ENCODE assay signal across 10 cellular contexts in the genomic region with DNA sequence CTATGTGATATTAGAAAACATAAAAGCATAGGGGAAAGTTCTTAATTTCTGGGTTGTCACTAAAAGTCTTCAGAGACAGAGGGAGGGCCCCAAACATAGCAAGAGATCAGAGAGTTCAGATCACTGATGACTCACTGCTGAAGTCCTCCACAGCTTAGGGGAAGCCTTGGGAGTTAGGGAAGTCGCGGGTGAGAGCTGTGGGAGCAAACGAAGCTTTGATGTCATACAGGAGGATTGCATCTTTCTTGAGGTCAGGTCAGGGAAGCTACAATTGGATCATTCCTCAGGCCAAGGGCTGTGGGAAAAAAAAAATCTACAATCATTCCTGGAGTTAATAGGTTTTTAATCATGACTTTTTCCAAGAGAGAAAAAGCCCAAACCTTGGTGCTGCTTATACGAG.
A peak's percentile ranks its signal among the peaks of the same experiment; 100 is the strongest.
DNase-seq lines count a peak whose midpoint lies in the region; ATAC-seq and TF ChIP-seq lines count a peak whose summit lies in the region.
"Had no signal": no experiment of that assay in that cellular context is flagged by ENCODE, and none has a peak within 500 bp of the region (broad histone marks: within the 10 kb centered on the region; RNA-seq: fewer than 3 reads in every experiment).

No MANE protein-coding gene starts in this region.

- H3K4me1 ChIP-seq in mammary epithelial cell (ENCODE audit: insufficient read depth, low read length) (no peaks in the 10 kb centered on the region), subcutaneous abdominal adipose tissue (ENCODE audit: control insufficient read depth in 5 of 5, insufficient read depth in 5 of 5, low read length in 5 of 5) (peaks cover 0 to 11% (median 5%) of the 10 kb centered on the region in 5 donors)

- H3K27me3 ChIP-seq in mammary epithelial cell (ENCODE audit: insufficient read depth, low read length) (peaks cover 2% of the 10 kb centered on the region), subcutaneous abdominal adipose tissue (ENCODE audit: control insufficient read depth in 5 of 5, insufficient read depth in 4 of 5, low read length in 5 of 5) (peaks cover 0 to 4% (median 0%) of the 10 kb centered on the region in 5 donors)

- H3K9me3 ChIP-seq in mammary epithelial cell (replicated peaks; ENCODE audit: insufficient read depth, low read length) (no peaks in the 10 kb centered on the region), subcutaneous abdominal adipose tissue (ENCODE audit: control insufficient read depth in 5 of 5, low read length in 5 of 5) (no peaks in the 10 kb centered on the region)

- intact Hi-C loops in mammary epithelial cell (cut with micrococcal nuclease): no loop called here
- intact Hi-C loops in CD14-positive monocyte (cut with micrococcal nuclease): no loop called here
- intact Hi-C loops in activated CD4-positive, alpha-beta T cell treated with anti-CD3 and anti-CD28 coated beads for 36 hours (cut with DNase I, micrococcal nuclease): no loop called here

- H3K4me3 ChIP-seq in mammary epithelial cell (replicated peaks in 1 of 3; ENCODE audit: insufficient read depth in 1 of 3, low read depth in 2 of 3, low read length in 3 of 3): no peak overlapping the region
- no peak overlapping the region for H3K4me3 ChIP-seq in subcutaneous abdominal adipose tissue (ENCODE audit: low read depth in 1 of 5, low read length in 5 of 5)

- no peaks in the 10 kb centered on the region for H4K20me1 ChIP-seq in mammary epithelial cell (ENCODE audit: insufficient read depth, low read length)

- H3K36me3 Mint-ChIP-seq in HFFc6 (ENCODE audit: low read depth) (peaks cover 5% of the 10 kb centered on the region; the same call in 1 of the 2 replicates), CD14-positive monocyte (no peaks in the 10 kb centered on the region)
- no peaks in the 10 kb centered on the region for H3K36me3 Mint-ChIP-seq in activated CD4-positive, alpha-beta T cell treated with anti-CD3 and anti-CD28 coated beads for 36 hours (ENCODE audit: low read depth)
- H3K36me3 Mint-ChIP-seq: activated naive CD8-positive, alpha-beta T cell treated with anti-CD3 and anti-CD28 coated beads, Interleukin-2, amount 10 ng/mL, durations not matched to agents 7 days and 5 days had no signal

- H3K4me1 Mint-ChIP-seq in HFFc6 (ENCODE audit: low read depth) (peaks cover 94% of the 10 kb centered on the region), CD14-positive monocyte (no peaks in the 10 kb centered on the region)
- H3K4me1 Mint-ChIP-seq in activated CD4-positive, alpha-beta T cell treated with anti-CD3 and anti-CD28 coated beads for 36 hours: no peaks in the 10 kb centered on the region
- H3K4me1 Mint-ChIP-seq: activated naive CD8-positive, alpha-beta T cell treated with anti-CD3 and anti-CD28 coated beads, Interleukin-2, amount 10 ng/mL, durations not matched to agents 7 days and 5 days had no signal

- 84% methylated on average over 4 of the region's 4 CpGs for WGBS in mammary epithelial cell (ENCODE audit: low coverage, missing lambda C conversion rate)

- H3K79me2 ChIP-seq in mammary epithelial cell (ENCODE audit: insufficient read depth, low read length): no peaks in the 10 kb centered on the region

- no peak overlapping the region for H3K4me2 ChIP-seq in mammary epithelial cell (ENCODE audit: insufficient read depth, low read depth, low read length)

- H3K36me3 ChIP-seq in mammary epithelial cell (ENCODE audit: insufficient read depth, low read length) (no peaks in the 10 kb centered on the region), subcutaneous abdominal adipose tissue (ENCODE audit: control insufficient read depth in 5 of 5, insufficient read depth in 5 of 5, low read length in 5 of 5) (no peaks in the 10 kb centered on the region)

- in situ Hi-C loops in mammary epithelial cell (cut with MboI; ENCODE audit: low sequenced_read_pairs in 2 of 2): no loop called here

- dilution Hi-C loops in mammary epithelial cell (cut with HindIII; ENCODE audit: low sequenced_read_pairs): no loop called here

- CTCF ChIA-PET in mammary epithelial cell (lab: Charles Lee; ENCODE audit: low non-redundant PET): no interaction called here
- CTCF ChIA-PET in activated CD4-positive, alpha-beta T cell treated with anti-CD3 and anti-CD28 coated beads for 36 hours (lab: Charles Lee): no interaction called here

- H3K27me3 Mint-ChIP-seq in HFFc6 (ENCODE audit: insufficient read depth): no peaks in the 10 kb centered on the region
- peaks cover 2 to 21% (median 15%) of the 10 kb centered on the region in 3 donors for H3K27me3 Mint-ChIP-seq in CD14-positive monocyte (ENCODE audit: low read depth in 3 of 3)
- peaks cover 17% of the 10 kb centered on the region for H3K27me3 Mint-ChIP-seq in activated CD4-positive, alpha-beta T cell treated with anti-CD3 and anti-CD28 coated beads for 36 hours

- DNase-seq in HFFc6 (peak; percentile 88), mammary epithelial cell (peak; percentile 17), kidney tubule cell (ENCODE audit: low spot score) (peak; percentile 39), CD14-positive monocyte (ENCODE audit: low spot score) (no peak)
- DNase-seq in activated CD4-positive, alpha-beta T cell treated with anti-CD3 and anti-CD28 coated beads for 36 hours: no peak
- DNase-seq: activated naive CD8-positive, alpha-beta T cell treated with anti-CD3 and anti-CD28 coated beads, Interleukin-2, amount 10 ng/mL, durations not matched to agents 7 days and 5 days; NCI-H2029 had no signal

- ATAC-seq in GM18870 (IDR thresholded peaks at IDR 0.05; ENCODE audit: unreplicated experiment) (no peak), GM18511 (IDR thresholded peaks at IDR 0.05; ENCODE audit: unreplicated experiment) (no peak)
- ATAC-seq in activated CD4-positive, alpha-beta T cell treated with anti-CD3 and anti-CD28 coated beads for 36 hours: no peak

- H3K27ac Mint-ChIP-seq in HFFc6: peak overlapping the region; percentile 87
- H3K27ac Mint-ChIP-seq in CD14-positive monocyte: no peak overlapping the region
- no peak overlapping the region for H3K27ac Mint-ChIP-seq in activated CD4-positive, alpha-beta T cell treated with anti-CD3 and anti-CD28 coated beads for 36 hours
- H3K27ac Mint-ChIP-seq: activated naive CD8-positive, alpha-beta T cell treated with anti-CD3 and anti-CD28 coated beads, Interleukin-2, amount 10 ng/mL, durations not matched to agents 7 days and 5 days had no signal

- peak overlapping the region; percentile 69 for H3K4me3 Mint-ChIP-seq in HFFc6
- H3K4me3 Mint-ChIP-seq in CD14-positive monocyte: no peak overlapping the region
- no peak overlapping the region for H3K4me3 Mint-ChIP-seq in activated CD4-positive, alpha-beta T cell treated with anti-CD3 and anti-CD28 coated beads for 36 hours
- H3K4me3 Mint-ChIP-seq: activated naive CD8-positive, alpha-beta T cell treated with anti-CD3 and anti-CD28 coated beads, Interleukin-2, amount 10 ng/mL, durations not matched to agents 7 days and 5 days had no signal

- TF ChIP-seq CTCF in HFFc6 (IDR thresholded peaks at IDR 0.05) (no peak), mammary epithelial cell (conservative IDR thresholded peaks at IDR 0.05 in 1 of 2, IDR thresholded peaks at IDR 0.05 in 1 of 2; ENCODE audit: extremely low read depth in 1 of 2, insufficient read depth in 1 of 2, low read depth in 1 of 2, low read length in 2 of 2) (no peak), CD14-positive monocyte (IDR thresholded peaks at IDR 0.05) (no peak)

- H3K27ac ChIP-seq in mammary epithelial cell (ENCODE audit: insufficient read depth, low read depth, low read length): no peak overlapping the region
- H3K27ac ChIP-seq in subcutaneous abdominal adipose tissue (ENCODE audit: low read depth, low read length): peak overlapping the region; percentile 18

- POLR2A ChIA-PET in activated CD4-positive, alpha-beta T cell treated with anti-CD3 and anti-CD28 coated beads for 36 hours (lab: Charles Lee): no interaction called here

- H3K9me3 Mint-ChIP-seq in HFFc6 (no peaks in the 10 kb centered on the region), CD14-positive monocyte (peaks cover 0 to 3% (median 0%) of the 10 kb centered on the region in 7 donors)
- no peaks in the 10 kb centered on the region for H3K9me3 Mint-ChIP-seq in activated CD4-positive, alpha-beta T cell treated with anti-CD3 and anti-CD28 coated beads for 36 hours (ENCODE audit: low read depth)
- H3K9me3 Mint-ChIP-seq: activated naive CD8-positive, alpha-beta T cell treated with anti-CD3 and anti-CD28 coated beads, Interleukin-2, amount 10 ng/mL, durations not matched to agents 7 days and 5 days had no signal

- H3K9ac ChIP-seq in mammary epithelial cell (ENCODE audit: insufficient read depth, low read length): no peak overlapping the region
- no peak overlapping the region for H3K9ac ChIP-seq in subcutaneous abdominal adipose tissue (ENCODE audit: low read length in 5 of 5)

- H2AFZ ChIP-seq in mammary epithelial cell (ENCODE audit: low read depth, low read length): no peak overlapping the region

- BruUV-seq in mammary epithelial cell (replicated peaks; lab: Mats Ljungman, UMichigan): no TSS peak

Comparison
In these comparisons a context has a peak if more than half of its experiments do, and no peak if none do; other contexts are left out.
1. DNase-seq: peak in HFFc6 (single experiment), mammary epithelial cell (single experiment) and kidney tubule cell (single experiment); none in CD14-positive monocyte (single experiment) and activated CD4-positive, alpha-beta T cell treated with anti-CD3 and anti-CD28 coated beads for 36 hours (single experiment).